ENCODE assay signal across 1 cellular context in genomic region chr5:78506296-78507049, GRCh38.
TF ChIP-seq lines count a peak whose summit lies in the region.

No MANE protein-coding gene starts in this region.

TF ChIP-seq in WTC11, 78 proteins besides CTCF, POLR2A, EP300 and RAD21 (continued from another document):
- TF ChIP-seq, protein P1, sequence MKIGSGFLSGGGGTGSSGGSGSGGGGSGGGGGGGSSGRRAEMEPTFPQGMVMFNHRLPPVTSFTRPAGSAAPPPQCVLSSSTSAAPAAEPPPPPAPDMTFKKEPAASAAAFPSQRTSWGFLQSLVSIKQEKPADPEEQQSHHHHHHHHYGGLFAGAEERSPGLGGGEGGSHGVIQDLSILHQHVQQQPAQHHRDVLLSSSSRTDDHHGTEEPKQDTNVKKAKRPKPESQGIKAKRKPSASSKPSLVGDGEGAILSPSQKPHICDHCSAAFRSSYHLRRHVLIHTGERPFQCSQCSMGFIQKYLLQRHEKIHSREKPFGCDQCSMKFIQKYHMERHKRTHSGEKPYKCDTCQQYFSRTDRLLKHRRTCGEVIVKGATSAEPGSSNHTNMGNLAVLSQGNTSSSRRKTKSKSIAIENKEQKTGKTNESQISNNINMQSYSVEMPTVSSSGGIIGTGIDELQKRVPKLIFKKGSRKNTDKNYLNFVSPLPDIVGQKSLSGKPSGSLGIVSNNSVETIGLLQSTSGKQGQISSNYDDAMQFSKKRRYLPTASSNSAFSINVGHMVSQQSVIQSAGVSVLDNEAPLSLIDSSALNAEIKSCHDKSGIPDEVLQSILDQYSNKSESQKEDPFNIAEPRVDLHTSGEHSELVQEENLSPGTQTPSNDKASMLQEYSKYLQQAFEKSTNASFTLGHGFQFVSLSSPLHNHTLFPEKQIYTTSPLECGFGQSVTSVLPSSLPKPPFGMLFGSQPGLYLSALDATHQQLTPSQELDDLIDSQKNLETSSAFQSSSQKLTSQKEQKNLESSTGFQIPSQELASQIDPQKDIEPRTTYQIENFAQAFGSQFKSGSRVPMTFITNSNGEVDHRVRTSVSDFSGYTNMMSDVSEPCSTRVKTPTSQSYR (CRISPR knock-in tag; IDR thresholded peaks at IDR 0.05) = no peak
- no peak for TF ChIP-seq FOXK1 (CRISPR knock-in tag; IDR thresholded peaks at IDR 0.05)
- no peak for TF ChIP-seq EMX1 (CRISPR knock-in tag; IDR thresholded peaks at IDR 0.05)
- no peak for TF ChIP-seq RELA (CRISPR knock-in tag; IDR thresholded peaks at IDR 0.05; ENCODE audit: borderline replicate concordance)
